ENCODE assay signal across 17 cellular contexts in genomic region chr5:42547146-42547545, GRCh38.
DNase-seq lines count a peak whose midpoint lies in the region; ATAC-seq, FAIRE-seq and TF ChIP-seq lines count a peak whose summit lies in the region.
"Had no signal": no experiment of that assay in that cellular context is flagged by ENCODE, and none has a peak within 500 bp of the region (broad histone marks: within the 10 kb centered on the region; RNA-seq: fewer than 3 reads in every experiment).

No MANE protein-coding gene starts in this region.

- H3K36me3 ChIP-seq in endothelial cell of umbilical vein (ENCODE audit: control insufficient read depth in 2 of 2, extremely low read depth in 1 of 2, insufficient read depth in 2 of 2, low read length in 2 of 2): no peaks in the 10 kb centered on the region
- H3K36me3 ChIP-seq in left lung: no peaks in the 10 kb centered on the region
- no peaks in the 10 kb centered on the region for H3K36me3 ChIP-seq in trophoblast cell (ENCODE audit: control insufficient read depth in 1 of 2, insufficient read depth in 2 of 2, low read length in 2 of 2)
- H3K36me3 ChIP-seq: heart left ventricle had no signal

- no peak overlapping the region for H3K27ac ChIP-seq in endothelial cell of umbilical vein (ENCODE audit: insufficient read depth, low read depth, low read length)
- H3K27ac ChIP-seq in left lung: no peak overlapping the region
- H3K27ac ChIP-seq in trophoblast cell (ENCODE audit: low read depth, low read length): no peak overlapping the region
- H3K27ac ChIP-seq: heart left ventricle, SK-N-MC had no signal

- POLR2A ChIA-PET in endothelial cell of umbilical vein (lab: Charles Lee): no interaction called here

- BruUV-seq in endothelial cell of umbilical vein (replicated peaks; lab: Mats Ljungman, UMichigan): no TSS peak

- no peak overlapping the region for H2BK120ac ChIP-seq in trophoblast cell (ENCODE audit: insufficient read depth, low read length, poor library complexity)

- no peak for TF ChIP-seq POLR2A in endothelial cell of umbilical vein (IDR thresholded peaks at IDR 0.05; ENCODE audit: low read depth, low read length)

- H3K4me3 ChIP-seq in endothelial cell of umbilical vein (replicated peaks in 1 of 3; ENCODE audit: insufficient read depth in 1 of 3, low read depth in 1 of 3, low read length in 3 of 3) (no peak overlapping the region), left lung (no peak overlapping the region), trophoblast cell (ENCODE audit: low read depth, low read length) (no peak overlapping the region)
- H3K4me3 ChIP-seq: GM23338, heart left ventricle, SK-N-MC had no signal

- WGBS in trophoblast cell (ENCODE audit: extremely low coverage, insufficient coverage, insufficient read length): no CpG with 5 or more reads among the region's 2 CpGs

- no peak overlapping the region for H2BK5ac ChIP-seq in trophoblast cell (ENCODE audit: low read depth, low read length, poor library complexity)

- no peak overlapping the region for H3K4me2 ChIP-seq in endothelial cell of umbilical vein (ENCODE audit: insufficient read depth, low read length)
- H3K4me2 ChIP-seq in trophoblast cell (ENCODE audit: low read length): no peak overlapping the region
- H3K4me2 ChIP-seq: GM23338 had no signal

- H4K8ac ChIP-seq in trophoblast cell (ENCODE audit: low read depth, low read length): no peak overlapping the region

- no peak overlapping the region for H3K4ac ChIP-seq in trophoblast cell (ENCODE audit: low read depth, low read length)

- no peak overlapping the region for H4K91ac ChIP-seq in trophoblast cell (ENCODE audit: low read depth, low read length)

- intact Hi-C loops in endothelial cell of umbilical vein (cut with micrococcal nuclease): no loop called here
- intact Hi-C loops in left lung (cut with DNase I): no loop called here
- intact Hi-C loops in head of caudate nucleus (cut with DNase I): no loop called here

- H2AFZ ChIP-seq in endothelial cell of umbilical vein (ENCODE audit: low read depth, low read length) (no peak overlapping the region), trophoblast cell (ENCODE audit: insufficient read depth, low read length, poor library complexity) (no peak overlapping the region)
- H2AFZ ChIP-seq: GM23338 had no signal

- CTCF ChIA-PET in endothelial cell of umbilical vein (lab: Charles Lee): interaction anchor here (1.2 kb wide), 1 partner anchor 36 kb away, joined by 5 read pairs; no protein-coding TSS in a partner anchor

- H4K20me1 ChIP-seq in endothelial cell of umbilical vein (replicated peaks; ENCODE audit: control insufficient read depth, extremely low read depth, insufficient read depth, low read length): no peaks in the 10 kb centered on the region

- no peak overlapping the region for H3K14ac ChIP-seq in trophoblast cell (ENCODE audit: low read length)

- no peak overlapping the region for H3K18ac ChIP-seq in trophoblast cell (ENCODE audit: low read length)

- H3K4me1 ChIP-seq in endothelial cell of umbilical vein (ENCODE audit: control insufficient read depth, extremely low read depth, insufficient read depth, low read length) (peaks cover 7% of the 10 kb centered on the region), left lung (no peaks in the 10 kb centered on the region), trophoblast cell (ENCODE audit: control insufficient read depth in 1 of 2, insufficient read depth in 2 of 2, low read length in 2 of 2) (no peaks in the 10 kb centered on the region)
- H3K4me1 ChIP-seq: Caco-2 had no signal

- ATAC-seq in left lung (peak; percentile 79), GM19455 (IDR thresholded peaks at IDR 0.05; ENCODE audit: unreplicated experiment) (no peak)
- ATAC-seq: GM23338; stimulated activated effector memory CD8-positive, alpha-beta T cell treated with anti-CD3 and anti-CD28 coated beads, Interleukin-12 subunit alpha, Interleukin-12 subunit beta, amount 100 ng/mL, for 72 hours had no signal

- DNase-seq in AG08395 (ENCODE audit: low spot score): peak; percentile 33
- DNase-seq in MV-4-11 (lab: John Stamatoyannopoulos, UW): peak; percentile 8
- peak; percentile 80 for DNase-seq in endothelial cell of umbilical vein (ENCODE audit: low read depth, low spot score)
- no peak for DNase-seq in left lung
- no peak for DNase-seq in head of caudate nucleus
- DNase-seq in OCI-M2 (lab: John Stamatoyannopoulos, UW; ENCODE audit: unreplicated experiment): no peak
- no peak for DNase-seq in trophoblast cell
- DNase-seq: activated CD4-positive, alpha-beta memory T cell treated with anti-CD3 and anti-CD28 coated beads, Interleukin-2, amount 10 ng/mL, durations not matched to agents 7 days and 5 days; activated effector memory CD4-positive, alpha-beta T cell treated with Interleukin-2 at 50 U/mL for 16 hours; Caco-2; heart left ventricle; left cardiac atrium had no signal

- H3K9ac ChIP-seq in endothelial cell of umbilical vein (replicated peaks; ENCODE audit: extremely low read depth, insufficient read depth, low read length): no peak overlapping the region
- no peak overlapping the region for H3K9ac ChIP-seq in trophoblast cell (ENCODE audit: low read length)

- no peaks in the 10 kb centered on the region for H3K9me1 ChIP-seq in endothelial cell of umbilical vein (replicated peaks; ENCODE audit: control insufficient read depth, extremely low read depth, insufficient read depth, low read length)

- H2BK12ac ChIP-seq in trophoblast cell (ENCODE audit: low read length): no peak overlapping the region

- no peaks in the 10 kb centered on the region for H3K27me3 ChIP-seq in endothelial cell of umbilical vein (ENCODE audit: control insufficient read depth in 2 of 2, insufficient read depth in 2 of 2, low read length in 2 of 2)
- H3K27me3 ChIP-seq in left lung: no peaks in the 10 kb centered on the region
- no peaks in the 10 kb centered on the region for H3K27me3 ChIP-seq in trophoblast cell (ENCODE audit: insufficient read depth, low read length)
- H3K27me3 ChIP-seq: heart left ventricle had no signal

- dilution Hi-C loops in endothelial cell of umbilical vein (cut with MboI; ENCODE audit: extremely low pct_ligation_motif_present, low sequenced_read_pairs): no loop called here

- no peaks in the 10 kb centered on the region for H3K79me1 ChIP-seq in trophoblast cell (ENCODE audit: low read length)

- H3K79me2 ChIP-seq in endothelial cell of umbilical vein (ENCODE audit: control insufficient read depth, insufficient read depth, low read length) (no peaks in the 10 kb centered on the region), trophoblast cell (ENCODE audit: control insufficient read depth, insufficient read depth, low read length, poor library complexity) (no peaks in the 10 kb centered on the region)

- H3K9me3 ChIP-seq in endothelial cell of umbilical vein (replicated peaks; ENCODE audit: control insufficient read depth, insufficient read depth, low read length): no peaks in the 10 kb centered on the region
- H3K9me3 ChIP-seq in left lung: no peaks in the 10 kb centered on the region
- no peaks in the 10 kb centered on the region for H3K9me3 ChIP-seq in trophoblast cell (ENCODE audit: insufficient read depth, low read depth, low read length)
- H3K9me3 ChIP-seq: Caco-2, heart left ventricle had no signal

- no peak overlapping the region for H4K12ac ChIP-seq in trophoblast cell (ENCODE audit: low read depth, low read length)

- FAIRE-seq in endothelial cell of umbilical vein (lab: Jason Lieb, UNC): peak; percentile 74
- FAIRE-seq: A204.1 had no signal

- TF ChIP-seq CTCF in endothelial cell of umbilical vein (IDR thresholded peaks at IDR 0.05; ENCODE audit: extremely low read depth in 1 of 2, insufficient read depth in 1 of 2, low read depth in 1 of 2, low read length in 2 of 2) (no peak), left lung (IDR thresholded peaks at IDR 0.05) (no peak)

- no peak overlapping the region for H3K23ac ChIP-seq in trophoblast cell (ENCODE audit: low read length)

- no peak overlapping the region for H2AK5ac ChIP-seq in trophoblast cell (ENCODE audit: low read length)

TF ChIP-seq in endothelial cell of umbilical vein, 7 proteins besides CTCF, POLR2A, EP300 and RAD21:
- TF ChIP-seq MAX (IDR thresholded peaks at IDR 0.05; ENCODE audit: insufficient read depth, insufficient read length) (no peak), JUN (IDR thresholded peaks at IDR 0.05; ENCODE audit: borderline replicate concordance, insufficient read depth, insufficient read length, low read depth) (peak; percentile 92), POLR2AphosphoS5 (IDR thresholded peaks at IDR 0.05; ENCODE audit: insufficient read depth, low read depth, low read length) (peak; percentile 35), GATA2 (IDR thresholded peaks at IDR 0.05; ENCODE audit: insufficient read depth, insufficient read length, low read depth, low read length) (no peak), FOS (IDR thresholded peaks at IDR 0.05; ENCODE audit: borderline replicate concordance, insufficient read depth, low read length) (peak; percentile 51), EZH2 (IDR thresholded peaks at IDR 0.05; ENCODE audit: borderline replicate concordance, low read depth, low read length, severe bottlenecking) (no peak), MYC (IDR thresholded peaks at IDR 0.05; ENCODE audit: low read depth, low read length) (no peak)

Comparison
In these comparisons a context has a peak if more than half of its experiments do, and no peak if none do; other contexts are left out.
1. DNase-seq: peak in AG08395 (single experiment), MV-4-11 (single experiment) and endothelial cell of umbilical vein (single experiment); none in left lung (0 of 2), head of caudate nucleus (0 of 42), OCI-M2 (single experiment) and trophoblast cell (0 of 2).